1 cellular context compared by ENCODE assay signal in the genomic region with DNA sequence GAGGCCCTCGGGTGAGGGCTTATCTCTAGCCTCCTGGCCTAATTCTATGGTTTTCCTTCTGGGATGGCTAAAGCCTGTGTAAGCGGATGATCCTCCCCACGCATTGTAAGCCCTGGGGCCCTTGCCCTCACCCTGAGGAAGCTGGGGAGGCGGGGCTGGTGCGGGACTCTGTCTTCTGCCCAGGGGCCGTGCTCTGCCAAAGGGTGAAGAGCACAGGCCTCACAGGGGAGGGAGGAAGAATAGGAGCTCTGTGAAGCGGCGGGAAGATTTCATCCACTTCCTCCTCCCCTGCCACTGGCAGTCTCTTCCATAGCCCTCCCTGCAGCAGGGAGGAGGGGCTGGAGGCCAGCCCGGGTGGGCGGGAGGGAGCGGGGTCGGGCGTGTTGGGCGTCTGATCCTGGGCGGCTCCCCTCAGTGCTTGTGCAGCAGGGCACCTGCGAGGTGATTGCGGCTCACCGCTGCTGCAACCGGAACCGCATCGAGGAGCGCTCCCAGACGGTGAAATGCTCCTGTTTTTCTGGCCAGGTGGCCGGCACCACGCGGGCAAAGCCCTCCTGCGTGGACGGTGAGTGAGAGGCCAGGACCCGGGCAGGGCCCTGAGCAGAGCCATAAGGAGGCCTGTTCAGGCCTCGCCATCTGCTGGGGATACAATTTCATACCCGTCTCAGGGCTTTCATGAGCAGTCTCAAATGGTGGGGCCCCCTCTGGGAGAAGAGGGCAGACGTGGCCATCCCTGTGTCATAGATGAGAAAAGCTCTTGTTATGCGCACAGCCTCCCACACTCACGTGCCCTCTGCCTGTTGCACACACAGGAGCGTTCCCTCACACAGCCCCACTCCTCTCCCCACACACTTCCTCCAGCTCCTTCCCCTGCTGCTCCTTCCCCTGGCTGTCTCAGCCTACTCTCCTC.
TF ChIP-seq lines count a peak whose summit lies in the region.

No MANE protein-coding gene starts in this region.

TF ChIP-seq in K562, 482 proteins besides CTCF, POLR2A, EP300 and RAD21:
- TF ChIP-seq, protein P1, sequence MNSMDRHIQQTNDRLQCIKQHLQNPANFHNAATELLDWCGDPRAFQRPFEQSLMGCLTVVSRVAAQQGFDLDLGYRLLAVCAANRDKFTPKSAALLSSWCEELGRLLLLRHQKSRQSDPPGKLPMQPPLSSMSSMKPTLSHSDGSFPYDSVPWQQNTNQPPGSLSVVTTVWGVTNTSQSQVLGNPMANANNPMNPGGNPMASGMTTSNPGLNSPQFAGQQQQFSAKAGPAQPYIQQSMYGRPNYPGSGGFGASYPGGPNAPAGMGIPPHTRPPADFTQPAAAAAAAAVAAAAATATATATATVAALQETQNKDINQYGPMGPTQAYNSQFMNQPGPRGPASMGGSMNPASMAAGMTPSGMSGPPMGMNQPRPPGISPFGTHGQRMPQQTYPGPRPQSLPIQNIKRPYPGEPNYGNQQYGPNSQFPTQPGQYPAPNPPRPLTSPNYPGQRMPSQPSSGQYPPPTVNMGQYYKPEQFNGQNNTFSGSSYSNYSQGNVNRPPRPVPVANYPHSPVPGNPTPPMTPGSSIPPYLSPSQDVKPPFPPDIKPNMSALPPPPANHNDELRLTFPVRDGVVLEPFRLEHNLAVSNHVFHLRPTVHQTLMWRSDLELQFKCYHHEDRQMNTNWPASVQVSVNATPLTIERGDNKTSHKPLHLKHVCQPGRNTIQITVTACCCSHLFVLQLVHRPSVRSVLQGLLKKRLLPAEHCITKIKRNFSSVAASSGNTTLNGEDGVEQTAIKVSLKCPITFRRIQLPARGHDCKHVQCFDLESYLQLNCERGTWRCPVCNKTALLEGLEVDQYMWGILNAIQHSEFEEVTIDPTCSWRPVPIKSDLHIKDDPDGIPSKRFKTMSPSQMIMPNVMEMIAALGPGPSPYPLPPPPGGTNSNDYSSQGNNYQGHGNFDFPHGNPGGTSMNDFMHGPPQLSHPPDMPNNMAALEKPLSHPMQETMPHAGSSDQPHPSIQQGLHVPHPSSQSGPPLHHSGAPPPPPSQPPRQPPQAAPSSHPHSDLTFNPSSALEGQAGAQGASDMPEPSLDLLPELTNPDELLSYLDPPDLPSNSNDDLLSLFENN (IDR thresholded peaks at IDR 0.05; ENCODE audit: low read depth in 2 of 2, low read length in 2 of 2) = no peak
- TF ChIP-seq ZNF830 (CRISPR knock-in tag; IDR thresholded peaks at IDR 0.05) = no peak
- peak; percentile 18; the same call in 1 of the 2 replicates for TF ChIP-seq SPI1 (IDR thresholded peaks at IDR 0.05; ENCODE audit: borderline replicate concordance, low read depth, low read length)
- no peak for TF ChIP-seq FOXM1 (IDR thresholded peaks at IDR 0.05; ENCODE audit: low read depth)
- TF ChIP-seq FOXM1 (CRISPR knock-in tag; IDR thresholded peaks at IDR 0.05; ENCODE audit: low read depth) = no peak
- TF ChIP-seq MAX (CRISPR knock-in tag; IDR thresholded peaks at IDR 0.05) = 0 out of 2 replicates have a peak, but pooled peaks have one; percentile 5
- TF ChIP-seq BHLHE40 (IDR thresholded peaks at IDR 0.05; ENCODE audit: low read length) = peak; percentile 69
